8 cellular contexts compared by ENCODE assay signal in genomic region chr10:68955414-68955785, GRCh38. TPM values are rescaled to one million over a fixed set of nuclear protein-coding genes. Genes with fewer than 3 reads are reported as not detected.
DNase-seq lines count a peak whose midpoint lies in the region; ATAC-seq, FAIRE-seq and TF ChIP-seq lines count a peak whose summit lies in the region.

No MANE protein-coding gene starts in this region.

- H3K4me3 ChIP-seq in SK-N-SH (ENCODE audit: low read depth in 2 of 2, low read length in 1 of 2) (peak overlapping the region; percentile 79 to 94), osteoblast (ENCODE audit: insufficient read depth, low read length) (peak overlapping the region; percentile 89)

- H3K27me3 ChIP-seq in SK-N-SH (ENCODE audit: insufficient read depth) = no peaks in the 10 kb centered on the region
- H3K27me3 ChIP-seq in osteoblast (ENCODE audit: insufficient read depth, low read length) = no peaks in the 10 kb centered on the region

- H3K4me2 ChIP-seq in SK-N-SH = peak overlapping the region; percentile 95
- peak overlapping the region; percentile 91 for H3K4me2 ChIP-seq in osteoblast (ENCODE audit: insufficient read depth, low read length)

- peak overlapping the region; percentile 98 for H3K27ac Mint-ChIP-seq in endothelial cell (ENCODE audit: unreplicated experiment)

- peaks cover 34% of the 10 kb centered on the region for H4K20me1 ChIP-seq in SK-N-SH (ENCODE audit: insufficient read depth)
- H4K20me1 ChIP-seq in osteoblast (ENCODE audit: insufficient read depth, low read length) = peaks cover 21% of the 10 kb centered on the region

- TF ChIP-seq CTCF in SK-N-SH (IDR thresholded peaks at IDR 0.05) (no peak), endothelial cell (IDR thresholded peaks at IDR 0.05; ENCODE audit: unreplicated experiment) (no peak), osteoblast (IDR thresholded peaks at IDR 0.05; ENCODE audit: extremely low read depth, low read depth, low read length) (no peak), D721Med (IDR thresholded peaks at IDR 0.05; ENCODE audit: insufficient read depth, missing control alignments) (no peak)

- H2AFZ ChIP-seq in SK-N-SH (ENCODE audit: low read depth) (peak overlapping the region; percentile 95), osteoblast (ENCODE audit: low read length) (peak overlapping the region; percentile 87)

- POLR2A ChIA-PET in SK-N-SH (lab: Yijun Ruan, JAX) = interaction anchor here (0.8 to 2.0 kb wide), 11 partner anchors 11 to 1191 kb away, joined by 3 to 9 read pairs (median 4); partner anchors contain the start of genes CCAR1, DDX50, SUPV3L1 and TYSND1

- peaks cover 49% of the 10 kb centered on the region for H3K79me2 ChIP-seq in SK-N-SH (ENCODE audit: insufficient read depth)
- peaks cover 43% of the 10 kb centered on the region for H3K79me2 ChIP-seq in osteoblast (ENCODE audit: insufficient read depth, low read length)

- peak overlapping the region; percentile 89 for H3K9ac ChIP-seq in SK-N-SH

- no peaks in the 10 kb centered on the region for H3K9me3 ChIP-seq in SK-N-SH
- no peaks in the 10 kb centered on the region for H3K9me3 ChIP-seq in osteoblast (ENCODE audit: low read depth, low read length)

- H3K27ac ChIP-seq in SK-N-SH (ENCODE audit: low read depth in 2 of 2, low read length in 1 of 2) (peak overlapping the region; percentile 91 to 94), osteoblast (ENCODE audit: low read depth, low read length) (peak overlapping the region; percentile 83)

- H3K9me2 ChIP-seq in SK-N-SH = no peaks in the 10 kb centered on the region

- peak; percentile 61 for DNase-seq in NCI-H82 (lab: John Stamatoyannopoulos, UW)
- no peak for DNase-seq in NCI-H82 treated with DMSO at 0.1 percent for 48 hours (lab: John Stamatoyannopoulos, UW; ENCODE audit: unreplicated experiment)
- no peak for DNase-seq in SK-N-SH
- peak; percentile 19 for DNase-seq in endothelial cell (ENCODE audit: low spot score)
- DNase-seq in osteoblast (ENCODE audit: insufficient read length, low spot score, missing footprints) = peak; percentile 60
- no peak for DNase-seq in D721Med (ENCODE audit: insufficient read length, low spot score)
- DNase-seq in NCI-H1694 (lab: John Stamatoyannopoulos, UW) = no peak

- H3K4me1 ChIP-seq in SK-N-SH (ENCODE audit: control insufficient read depth in 1 of 2, insufficient read depth in 2 of 2, low read depth in 1 of 2, low read length in 1 of 2) (peaks cover 0 to 6% of the 10 kb centered on the region in 2 experiments; a peak in 2 of 4 replicates), osteoblast (ENCODE audit: insufficient read depth, low read length) (peaks cover 19% of the 10 kb centered on the region)

- H3K27me3 Mint-ChIP-seq in endothelial cell (ENCODE audit: unreplicated experiment) = peaks cover 9% of the 10 kb centered on the region

- no peak for TF ChIP-seq EP300 in SK-N-SH (IDR thresholded peaks at IDR 0.05; ENCODE audit: borderline replicate concordance in 1 of 2, low read depth in 1 of 2, low read length in 1 of 2)

- H3K36me3 ChIP-seq in SK-N-SH (replicated peaks in 1 of 2; ENCODE audit: control insufficient read depth in 1 of 2, insufficient read depth in 2 of 2, low read length in 1 of 2) = peaks cover 8 to 20% of the 10 kb centered on the region in 2 experiments
- peaks cover 11% of the 10 kb centered on the region for H3K36me3 ChIP-seq in osteoblast (ENCODE audit: insufficient read depth, low read length)

- H3K4me3 Mint-ChIP-seq in endothelial cell (ENCODE audit: unreplicated experiment) = peak overlapping the region; percentile 100

- 2% methylated on average over 11 of the region's 12 CpGs for WGBS in SK-N-SH (ENCODE audit: low lambda C conversion rate)

- CTCF ChIA-PET in SK-N-SH (lab: Yijun Ruan, JAX) = interaction anchor here (0.9 to 2.0 kb wide), 10 partner anchors 8 to 146 kb away, joined by 3 to 9 read pairs (median 6); no protein-coding TSS in a partner anchor

- no peak for FAIRE-seq in D721Med (lab: Jason Lieb, UNC)

- no peak for TF ChIP-seq RAD21 in SK-N-SH (IDR thresholded peaks at IDR 0.05; ENCODE audit: low read length)

- H3F3A ChIP-seq in SK-N-SH (replicated peaks; ENCODE audit: insufficient read depth) = peaks cover 27% of the 10 kb centered on the region

- peaks cover 5% of the 10 kb centered on the region for H3K36me3 Mint-ChIP-seq in endothelial cell (ENCODE audit: low read depth, unreplicated experiment)

- ATAC-seq in HG02852 (IDR thresholded peaks at IDR 0.05; ENCODE audit: unreplicated experiment) = peak; percentile 3

- no peaks in the 10 kb centered on the region for H3K9me3 Mint-ChIP-seq in endothelial cell (ENCODE audit: unreplicated experiment)

- H3K4me1 Mint-ChIP-seq in endothelial cell (ENCODE audit: unreplicated experiment) = peaks cover 15% of the 10 kb centered on the region

TF ChIP-seq in SK-N-SH, 30 proteins besides CTCF, POLR2A, EP300 and RAD21:
- no peak for TF ChIP-seq RFX5 (IDR thresholded peaks at IDR 0.05; ENCODE audit: low read length)

RNA-seq across cellular contexts. Expression of gene DDX21, which starts 0.6 kb away (rescaled TPM):
- polyA plus RNA-seq in SK-N-SH (2012; rRNA removed) = 40.1 and 58.4 TPM in 2 replicates
- polyA plus RNA-seq in SK-N-SH (2012; cell fraction: cytosol; rRNA removed) = 66.7 and 81.9 TPM in 2 replicates
- 15.2 and 44.1 TPM in 2 replicates for polyA plus RNA-seq in SK-N-SH (2012; cell fraction: nucleus; rRNA removed)
- total RNA-seq in endothelial cell (ENCODE audit: unreplicated experiment) (38.5 TPM), osteoblast (56.3 and 61.9 TPM in 2 replicates)

RNA-seq across cellular contexts. Expression of gene KIFBP, which starts 33.2 kb away (rescaled TPM):
- 16.9 and 18.3 TPM in 2 replicates for polyA plus RNA-seq in SK-N-SH (2012; rRNA removed)
- polyA plus RNA-seq in SK-N-SH (2012; cell fraction: cytosol; rRNA removed) = 20.0 and 23.5 TPM in 2 replicates
- polyA plus RNA-seq in SK-N-SH (2012; cell fraction: nucleus; rRNA removed) = 18.0 and 28.2 TPM in 2 replicates
- total RNA-seq in endothelial cell (ENCODE audit: unreplicated experiment) (26.2 TPM), osteoblast (30.8 and 35.4 TPM in 2 replicates)

RNA-seq across cellular contexts. Expression of gene DDX50, which starts 54.3 kb away (rescaled TPM):
- polyA plus RNA-seq in SK-N-SH (2012; rRNA removed) = 33.5 and 40.7 TPM in 2 replicates
- 49.8 and 54.0 TPM in 2 replicates for polyA plus RNA-seq in SK-N-SH (2012; cell fraction: cytosol; rRNA removed)
- polyA plus RNA-seq in SK-N-SH (2012; cell fraction: nucleus; rRNA removed) = 19.2 and 28.8 TPM in 2 replicates
- total RNA-seq in endothelial cell (ENCODE audit: unreplicated experiment) (35.2 TPM), osteoblast (47.0 and 47.1 TPM in 2 replicates)

Comparison
In these comparisons a context has a peak if more than half of its experiments do, and no peak if none do; other contexts are left out.
1. DNase-seq: peak in NCI-H82 (single experiment), endothelial cell (single experiment) and osteoblast (single experiment); none in NCI-H82 treated with DMSO at 0.1 percent for 48 hours (single experiment), SK-N-SH (single experiment), D721Med (single experiment) and NCI-H1694 (single experiment).